8 cellular contexts compared by ENCODE assay signal in genomic region chr5:34008721-34009120, GRCh38. TPM values are rescaled to one million over a fixed set of nuclear protein-coding genes. Genes with fewer than 3 reads are reported as not detected.
A peak's percentile ranks its signal among the peaks of the same experiment; 100 is the strongest.
DNase-seq lines count a peak whose midpoint lies in the region; ATAC-seq and TF ChIP-seq lines count a peak whose summit lies in the region.

No MANE protein-coding gene starts in this region.

- no peak for TF ChIP-seq CTCF in AG04449 (IDR thresholded peaks at IDR 0.05; ENCODE audit: insufficient read depth, low read length, missing control alignments)
- no peak for TF ChIP-seq CTCF in lower lobe of right lung (IDR thresholded peaks at IDR 0.05)

- no peaks in the 10 kb centered on the region for H3K9me3 ChIP-seq in lower lobe of right lung

- intact Hi-C loops in lower lobe of right lung (cut with DNase I), result no loop called here

- ATAC-seq in lower lobe of right lung (no peak), HG02763 (IDR thresholded peaks at IDR 0.05; ENCODE audit: unreplicated experiment) (no peak), GM18505 (IDR thresholded peaks at IDR 0.05; ENCODE audit: unreplicated experiment) (no peak)

- DNase-seq in AG04449 (ENCODE audit: low read depth, low spot score), result no peak
- DNase-seq in HT-29 (ENCODE audit: low spot score), result peak; percentile 21
- DNase-seq in amniotic epithelial cell (ENCODE audit: low read depth), result peak; percentile 18
- DNase-seq in lower lobe of right lung, result no peak
- DNase-seq in inferior parietal cortex (ENCODE audit: extremely low spot score), result no peak

- H3K27ac ChIP-seq in lower lobe of right lung (peak overlapping the region; percentile 94), urinary bladder (ENCODE audit: low read depth) (peak overlapping the region; percentile 10)

- POLR2A ChIA-PET in AG04449 (lab: Yijun Ruan, JAX), result interaction anchor here (0.8 to 1.5 kb wide), 5 partner anchors 9 to 44 kb away, joined by 3 to 9 read pairs (median 3); no protein-coding TSS in a partner anchor

- H3K36me3 ChIP-seq in lower lobe of right lung (peaks cover 8% of the 10 kb centered on the region), urinary bladder (ENCODE audit: insufficient read depth) (no peaks in the 10 kb centered on the region)

- H3K4me1 ChIP-seq in lower lobe of right lung, result peaks cover 19% of the 10 kb centered on the region
- no peaks in the 10 kb centered on the region for H3K4me1 ChIP-seq in urinary bladder (ENCODE audit: insufficient read depth)

- H3K27me3 ChIP-seq in lower lobe of right lung (ENCODE audit: low read depth), result no peaks in the 10 kb centered on the region

- TF ChIP-seq POLR2A in GM18505 (IDR thresholded peaks at IDR 0.05; ENCODE audit: borderline replicate concordance, extremely low read depth, insufficient read depth, insufficient read length), result no peak

- 13% methylated on average over 2 of the region's 2 CpGs for WGBS in urinary bladder

- H3K4me3 ChIP-seq in AG04449 (ENCODE audit: low read depth, low read length) (peak overlapping the region; percentile 75), lower lobe of right lung (peak overlapping the region; percentile 74), urinary bladder (ENCODE audit: low read depth, low read length) (peak overlapping the region; percentile 55)

- CTCF ChIA-PET in AG04449 (lab: Yijun Ruan, JAX), result interaction anchor here (1.3 to 4.0 kb wide), 2 partner anchors 11 to 445 kb away, joined by 4 to 36 read pairs; no protein-coding TSS in a partner anchor

RNA-seq across cellular contexts. Expression of gene AMACR, which starts 0.9 kb away (rescaled TPM):
- 11.0 and 13.6 TPM in 2 replicates for total RNA-seq in HT-29 (2014; rRNA removed; shearing (Covaris generic))
- 12.2 TPM for total RNA-seq in lower lobe of right lung
- 16.2 TPM for total RNA-seq in urinary bladder
- polyA plus RNA-seq in urinary bladder, result 11.9 TPM

RNA-seq across cellular contexts. Expression of gene SLC45A2, which starts 24.2 kb away (rescaled TPM):
- total RNA-seq in HT-29 (2014; rRNA removed; shearing (Covaris generic)), result not detected in 2 replicates
- total RNA-seq in lower lobe of right lung (not detected), urinary bladder (not detected)
- polyA plus RNA-seq in urinary bladder, result not detected

RNA-seq across cellular contexts. Expression of gene C1QTNF3, which starts 34.3 kb away (rescaled TPM):
- total RNA-seq in HT-29 (2014; rRNA removed; shearing (Covaris generic)), result 2.7 and 2.9 TPM in 2 replicates
- total RNA-seq in lower lobe of right lung (6.7 TPM), urinary bladder (87.9 TPM)
- 4.4 TPM for polyA plus RNA-seq in urinary bladder

Comparison
In these comparisons a context has a peak if more than half of its experiments do, and no peak if none do; other contexts are left out.
1. DNase-seq: peak in HT-29 (single experiment) and amniotic epithelial cell (single experiment); none in AG04449 (single experiment), lower lobe of right lung (single experiment) and inferior parietal cortex (single experiment).
2. RNA of gene C1QTNF3, which starts 34.3 kb away (total RNA-seq): 87.9 TPM in urinary bladder (single experiment); 6.7 TPM in lower lobe of right lung (single experiment) and 2.7 to 2.9 TPM in HT-29; every median in the first group is over 10 times any median in the second.
3. Peak in every context shown above with its lines, with median percentiles within 50 percentile points of each other: H3K4me3 ChIP-seq.